In genomic region chr12:464484-465267, GRCh38 we compare ENCODE assay signal across 13 cellular contexts. TPM values are rescaled to one million over a fixed set of nuclear protein-coding genes. Genes with fewer than 3 reads are reported as not detected.
A peak's percentile ranks its signal among the peaks of the same experiment; 100 is the strongest.
DNase-seq lines count a peak whose midpoint lies in the region; ATAC-seq and TF ChIP-seq lines count a peak whose summit lies in the region.
"Had no signal": no experiment of that assay in that cellular context is flagged by ENCODE, and none has a peak within 500 bp of the region (broad histone marks: within the 10 kb centered on the region; RNA-seq: fewer than 3 reads in every experiment).

No MANE protein-coding gene starts in this region.

- intact Hi-C loops in heart left ventricle (cut with DNase I) (loop anchor here in 1 of 10 donors (5.0 kb wide), 1 partner anchor 38 kb away; no protein-coding TSS in a partner anchor), prostate gland (cut with DNase I) (no loop called here)

- no peak overlapping the region for H2AFZ ChIP-seq in osteoblast (ENCODE audit: low read length)
- H2AFZ ChIP-seq: hepatocyte had no signal

- DNase-seq in H4 (ENCODE audit: low spot score) (peak; percentile 65), NCI-H446 treated with DMSO at 0.1 percent for 48 hours (lab: John Stamatoyannopoulos, UW) (peak; percentile 18), heart left ventricle (peak in 4 of 5 donors; percentile 40 to 64 (median 54)), osteoblast (ENCODE audit: insufficient read length, low spot score, missing footprints) (peak; percentile 85), prostate gland (ENCODE audit: low spot score) (no peak), NCI-H345 (lab: John Stamatoyannopoulos, UW) (no peak), GM03348 (ENCODE audit: low spot score) (no peak)
- DNase-seq in stimulated activated CD4-positive, alpha-beta T cell treated with anti-CD3 and anti-CD28 coated beads, Interleukin-4, amount 100 ng/mL, for 4 hours = no peak
- DNase-seq: DND-41; ovary; stimulated activated naive B cell treated with anti-CD40 and anti-IgM and Interleukin-4, amounts not matched to agents 10 μg/mL and 1 μg/mL and 100 μg/mL, for 72 hours had no signal

- peak overlapping the region in 11 of 12 donors; percentile 70 to 86 (median 80) for H3K27ac ChIP-seq in heart left ventricle
- no peak overlapping the region for H3K27ac ChIP-seq in osteoblast (ENCODE audit: low read depth, low read length)
- H3K27ac ChIP-seq in prostate gland = no peak overlapping the region
- H3K27ac ChIP-seq: ovary had no signal

- H3K27me3 ChIP-seq in heart left ventricle = peaks cover 0 to 40% (median 0%) of the 10 kb centered on the region in 9 donors
- peaks cover 62% of the 10 kb centered on the region for H3K27me3 ChIP-seq in osteoblast (ENCODE audit: insufficient read depth, low read length)
- H3K27me3 ChIP-seq in prostate gland (replicated peaks; ENCODE audit: insufficient read depth) = no peaks in the 10 kb centered on the region
- H3K27me3 ChIP-seq: ovary had no signal

- H3K4me2 ChIP-seq in osteoblast (ENCODE audit: insufficient read depth, low read length) = no peak overlapping the region
- H3K4me2 ChIP-seq: hepatocyte had no signal

- no peaks in the 10 kb centered on the region for H4K20me1 ChIP-seq in osteoblast (ENCODE audit: insufficient read depth, low read length)

- no peaks in the 10 kb centered on the region for H3K9me3 ChIP-seq in heart left ventricle
- no peaks in the 10 kb centered on the region for H3K9me3 ChIP-seq in osteoblast (ENCODE audit: low read depth, low read length)
- H3K9me3 ChIP-seq in prostate gland = no peaks in the 10 kb centered on the region
- H3K9me3 ChIP-seq: ovary had no signal

- peaks cover 0 to 67% (median 19%) of the 10 kb centered on the region in 12 donors for H3K4me1 ChIP-seq in heart left ventricle
- H3K4me1 ChIP-seq in osteoblast (ENCODE audit: insufficient read depth, low read length) = peaks cover 5% of the 10 kb centered on the region
- H3K4me1 ChIP-seq in prostate gland (replicated peaks) = no peaks in the 10 kb centered on the region

- H3K36me3 ChIP-seq in heart left ventricle (no peaks in the 10 kb centered on the region), osteoblast (ENCODE audit: insufficient read depth, low read length) (no peaks in the 10 kb centered on the region), prostate gland (no peaks in the 10 kb centered on the region)
- H3K36me3 ChIP-seq: ovary had no signal

- WGBS in heart left ventricle, 4 donors = 41 to 52% (median 43%) methylated on average over 16 of the region's 16 CpGs
- 50% methylated on average over 16 of the region's 16 CpGs for WGBS in prostate gland

- ATAC-seq in heart left ventricle = peak; percentile 62 to 86 (median 84)
- ATAC-seq: activated naive CD4-positive, alpha-beta T cell treated with anti-CD3 and anti-CD28 coated beads, Interleukin-2, amount 50 U/mL, for 72 hours; stimulated activated naive B cell treated with anti-CD40 and anti-IgM and Interleukin-4, amounts not matched to agents 10 μg/mL and 1 μg/mL and 100 μg/mL, for 72 hours had no signal

- no peak for TF ChIP-seq CTCF in heart left ventricle (IDR thresholded peaks at IDR 0.05)
- no peak for TF ChIP-seq CTCF in osteoblast (IDR thresholded peaks at IDR 0.05; ENCODE audit: extremely low read depth, low read depth, low read length)
- TF ChIP-seq CTCF in prostate gland (IDR thresholded peaks at IDR 0.05) = no peak

- TF ChIP-seq POLR2A in heart left ventricle (IDR thresholded peaks at IDR 0.05) (peak in 1 of 2 donors; percentile 47), prostate gland (IDR thresholded peaks at IDR 0.05) (no peak)

- H3K4me3 ChIP-seq in heart left ventricle (peak overlapping the region in 2 of 12 donors; percentile 4 to 9), osteoblast (ENCODE audit: insufficient read depth, low read length) (peak overlapping the region; percentile 25), prostate gland (no peak overlapping the region)
- H3K4me3 ChIP-seq: hepatocyte, ovary had no signal

- H3K79me2 ChIP-seq in osteoblast (ENCODE audit: insufficient read depth, low read length) = no peaks in the 10 kb centered on the region
- H3K79me2 ChIP-seq: hepatocyte had no signal

RNA-seq across cellular contexts. Expression of gene B4GALNT3, which starts 4.9 kb away (rescaled TPM):
- 3.0 and 3.3 TPM in 2 replicates for total RNA-seq in H4 (2014; rRNA removed; shearing (Covaris generic))
- 10 to 100 TPM; 19.3 to 59.4 (median 31.5) TPM for total RNA-seq in heart left ventricle
- polyA plus RNA-seq in heart left ventricle = 10 to 100 TPM; 34.6 to 38.7 TPM
- total RNA-seq in osteoblast = 0.29 and 0.36 TPM in 2 replicates
- total RNA-seq in prostate gland = 10 to 100 TPM in 1 of 2 donors, 1 to 10 TPM in 1; 7.1 to 16.3 TPM

Comparison
In these comparisons a context has a peak if more than half of its experiments do, and no peak if none do; other contexts are left out.
1. DNase-seq: peak in H4 (single experiment), NCI-H446 treated with DMSO at 0.1 percent for 48 hours (single experiment), heart left ventricle (4 of 5) and osteoblast (single experiment); none in prostate gland (single experiment), NCI-H345 (single experiment), GM03348 (single experiment) and stimulated activated CD4-positive, alpha-beta T cell treated with anti-CD3 and anti-CD28 coated beads, Interleukin-4, amount 100 ng/mL, for 4 hours (0 of 2).
2. H3K27ac ChIP-seq: peak in heart left ventricle (11 of 12); none in osteoblast (single experiment) and prostate gland (0 of 2).